In genomic region chr14:55272922-55273321, GRCh38 we compare ENCODE assay signal across 8 cellular contexts. TPM values are rescaled to one million over a fixed set of nuclear protein-coding genes. Genes with fewer than 3 reads are reported as not detected.
A peak's percentile ranks its signal among the peaks of the same experiment; 100 is the strongest.
DNase-seq lines count a peak whose midpoint lies in the region; ATAC-seq and TF ChIP-seq lines count a peak whose summit lies in the region.

No MANE protein-coding gene starts in this region.

- peak overlapping the region; percentile 85 for H3K4me3 Mint-ChIP-seq in central memory CD8-positive, alpha-beta T cell
- H3K4me3 Mint-ChIP-seq in natural killer cell, result peak overlapping the region; percentile 92

- H3K4me3 ChIP-seq in KMS-11 (IDR thresholded peaks at IDR 0.05; ENCODE audit: insufficient read depth, low read depth, low read length), result no peak overlapping the region

- H2AFZ ChIP-seq in KMS-11 (ENCODE audit: low read depth), result no peak overlapping the region

- intact Hi-C loops in natural killer cell (cut with micrococcal nuclease), result loop anchor here (2.0 to 10.0 kb wide), 2 partner anchors 32 to 218 kb away; partner anchors contain the start of gene MAPK1IP1L

- ATAC-seq in central memory CD8-positive, alpha-beta T cell (replicated peaks; ENCODE audit: extremely low read depth, poor library complexity, severe bottlenecking), result no peak
- no peak for ATAC-seq in natural killer cell

- no peak overlapping the region for H3K27ac ChIP-seq in KMS-11

- H3K9me3 Mint-ChIP-seq in central memory CD8-positive, alpha-beta T cell, result no peaks in the 10 kb centered on the region
- no peaks in the 10 kb centered on the region for H3K9me3 Mint-ChIP-seq in natural killer cell

- DNase-seq in CD1c-positive myeloid dendritic cell (ENCODE audit: extremely low spot score) (peak; percentile 24), natural killer cell (no peak), mucosa of gallbladder (ENCODE audit: low spot score) (no peak), foreskin melanocyte (no peak), NOMO-1 treated with dmso at 0.1 percent for 144 hours (lab: John Stamatoyannopoulos, UW; ENCODE audit: unreplicated experiment) (no peak)
- no peak for DNase-seq in central memory CD8-positive, alpha-beta T cell (ENCODE audit: low spot score in 2 of 2)
- no peak for DNase-seq in stimulated activated CD4-positive, alpha-beta T cell treated with anti-CD3 and anti-CD28 coated beads, Interleukin-4, amount 100 ng/mL, for 1 hour

- H3K4me2 ChIP-seq in KMS-11, result peak overlapping the region; percentile 48

- H3K36me3 Mint-ChIP-seq in central memory CD8-positive, alpha-beta T cell (ENCODE audit: insufficient read depth), result peaks cover 15% of the 10 kb centered on the region
- no peaks in the 10 kb centered on the region for H3K36me3 Mint-ChIP-seq in natural killer cell

- peaks cover 5% of the 10 kb centered on the region; the same call in 1 of the 2 replicates for H3K79me2 ChIP-seq in KMS-11 (ENCODE audit: insufficient read depth, low read depth)

- no peaks in the 10 kb centered on the region for H4K20me1 ChIP-seq in KMS-11 (ENCODE audit: insufficient read depth)

- no peaks in the 10 kb centered on the region for H3K27me3 Mint-ChIP-seq in central memory CD8-positive, alpha-beta T cell
- no peaks in the 10 kb centered on the region for H3K27me3 Mint-ChIP-seq in natural killer cell (ENCODE audit: low read depth in 2 of 2)

- peaks cover 15% of the 10 kb centered on the region for H3K4me1 ChIP-seq in KMS-11 (ENCODE audit: low read depth, poor library complexity, severe bottlenecking)

- peaks cover 60% of the 10 kb centered on the region for H3K4me1 Mint-ChIP-seq in central memory CD8-positive, alpha-beta T cell
- H3K4me1 Mint-ChIP-seq in natural killer cell, result peaks cover 52 to 58% of the 10 kb centered on the region in 2 donors

- no peak overlapping the region for H3K9ac ChIP-seq in KMS-11

- no peak for TF ChIP-seq CTCF in KMS-11 (conservative IDR thresholded peaks at IDR 0.05; ENCODE audit: low read depth, low read length)
- no peak for TF ChIP-seq CTCF in natural killer cell (IDR thresholded peaks at IDR 0.05)

- H3K27me3 ChIP-seq in KMS-11 (ENCODE audit: insufficient read depth, low read depth), result no peaks in the 10 kb centered on the region

- H3K36me3 ChIP-seq in KMS-11 (ENCODE audit: insufficient read depth), result no peaks in the 10 kb centered on the region

- peak overlapping the region; percentile 89 for H3K27ac Mint-ChIP-seq in central memory CD8-positive, alpha-beta T cell (ENCODE audit: low read depth)
- H3K27ac Mint-ChIP-seq in natural killer cell, result peak overlapping the region; percentile 90 to 94

RNA-seq across cellular contexts. Expression of gene FBXO34, which starts 1.7 kb away (rescaled TPM):
- total RNA-seq in natural killer cell (10 to 100 TPM; 34.7 to 39.3 (median 36.6) TPM), mucosa of gallbladder (27.0 TPM)
